11 cellular contexts compared by ENCODE assay signal in genomic region chr1:116827607-116828125, GRCh38.
DNase-seq lines count a peak whose midpoint lies in the region; ATAC-seq and TF ChIP-seq lines count a peak whose summit lies in the region.
"Had no signal": no experiment of that assay in that cellular context is flagged by ENCODE, and none has a peak within 500 bp of the region (broad histone marks: within the 10 kb centered on the region; RNA-seq: fewer than 3 reads in every experiment).

No MANE protein-coding gene starts in this region.

- TF ChIP-seq CTCF in Loucy (conservative IDR thresholded peaks at IDR 0.05; ENCODE audit: low read length): no peak
- no peak for TF ChIP-seq CTCF in mammary epithelial cell (conservative IDR thresholded peaks at IDR 0.05 in 1 of 2, IDR thresholded peaks at IDR 0.05 in 1 of 2; ENCODE audit: extremely low read depth in 1 of 2, insufficient read depth in 1 of 2, low read depth in 1 of 2, low read length in 2 of 2)
- no peak for TF ChIP-seq CTCF in type B pancreatic cell (conservative IDR thresholded peaks at IDR 0.05)
- no peak for TF ChIP-seq CTCF in heart right ventricle (IDR thresholded peaks at IDR 0.05)

- peak overlapping the region; percentile 69 for H3K4me3 Mint-ChIP-seq in activated naive CD4-positive, alpha-beta T cell treated with anti-CD3 and anti-CD28 coated beads, Interleukin-2, amount 50 U/mL, for 24 hours
- H3K4me3 Mint-ChIP-seq in type B pancreatic cell: peak overlapping the region; percentile 1

- H3K36me3 ChIP-seq in Loucy (ENCODE audit: insufficient read depth, low read length) (no peaks in the 10 kb centered on the region), mammary epithelial cell (ENCODE audit: insufficient read depth, low read length) (no peaks in the 10 kb centered on the region), heart right ventricle (no peaks in the 10 kb centered on the region)
- H3K36me3 ChIP-seq: upper lobe of right lung, WERI-Rb-1 had no signal

- no peak for ATAC-seq in heart right ventricle
- ATAC-seq: upper lobe of right lung had no signal

- H3K27ac ChIP-seq in mammary epithelial cell (ENCODE audit: insufficient read depth, low read depth, low read length) (no peak overlapping the region), heart right ventricle (no peak overlapping the region)
- H3K27ac ChIP-seq: GM23248, upper lobe of right lung had no signal

- H3K9me3 ChIP-seq in Loucy (ENCODE audit: insufficient read depth, low read depth, low read length) (no peaks in the 10 kb centered on the region), mammary epithelial cell (replicated peaks; ENCODE audit: insufficient read depth, low read length) (no peaks in the 10 kb centered on the region), heart right ventricle (no peaks in the 10 kb centered on the region)
- H3K9me3 ChIP-seq: upper lobe of right lung had no signal

- DNase-seq in activated naive CD4-positive, alpha-beta T cell treated with anti-CD3 and anti-CD28 coated beads, Interleukin-2, amount 50 U/mL, for 16 hours: no peak
- DNase-seq in mammary epithelial cell (no peak), type B pancreatic cell (ENCODE audit: extremely low spot score, unreplicated experiment) (no peak), heart right ventricle (no peak), NCI-H1417 (lab: John Stamatoyannopoulos, UW) (no peak), glomerular visceral epithelial cell (ENCODE audit: extremely low spot score) (no peak)
- DNase-seq: GM23248, upper lobe of right lung had no signal

- peaks cover 53% of the 10 kb centered on the region for H3K4me1 Mint-ChIP-seq in activated naive CD4-positive, alpha-beta T cell treated with anti-CD3 and anti-CD28 coated beads, Interleukin-2, amount 50 U/mL, for 24 hours
- H3K4me1 Mint-ChIP-seq in type B pancreatic cell (ENCODE audit: unreplicated experiment): peaks cover 41% of the 10 kb centered on the region

- no peaks in the 10 kb centered on the region for H3K79me2 ChIP-seq in Loucy (ENCODE audit: insufficient read depth, low read length)
- no peaks in the 10 kb centered on the region for H3K79me2 ChIP-seq in mammary epithelial cell (ENCODE audit: insufficient read depth, low read length)

- CTCF ChIA-PET in mammary epithelial cell (lab: Charles Lee; ENCODE audit: low non-redundant PET): no interaction called here

- H3K9me3 Mint-ChIP-seq in activated naive CD4-positive, alpha-beta T cell treated with anti-CD3 and anti-CD28 coated beads, Interleukin-2, amount 50 U/mL, for 24 hours: peaks cover 5% of the 10 kb centered on the region
- no peaks in the 10 kb centered on the region for H3K9me3 Mint-ChIP-seq in type B pancreatic cell

- intact Hi-C loops in mammary epithelial cell (cut with micrococcal nuclease) (no loop called here), heart right ventricle (cut with DNase I) (loop anchor here in 1 of 10 donors (10.0 kb wide), 1 partner anchor 253 kb away; the partner anchor contains the start of gene CD58)

- WGBS in mammary epithelial cell (ENCODE audit: low coverage, missing lambda C conversion rate): 100% methylated on average over 2 of the region's 2 CpGs
- 94 to 98% methylated on average over 2 of the region's 2 CpGs for WGBS in heart right ventricle, 2 donors

- dilution Hi-C loops in mammary epithelial cell (cut with HindIII; ENCODE audit: low sequenced_read_pairs): loop anchor here (5.0 kb wide), 1 partner anchor 100 kb away; no protein-coding TSS in a partner anchor

- no peaks in the 10 kb centered on the region for H3K27me3 Mint-ChIP-seq in activated naive CD4-positive, alpha-beta T cell treated with anti-CD3 and anti-CD28 coated beads, Interleukin-2, amount 50 U/mL, for 24 hours
- no peaks in the 10 kb centered on the region for H3K27me3 Mint-ChIP-seq in type B pancreatic cell

- no peaks in the 10 kb centered on the region for H3K9me2 ChIP-seq in Loucy (replicated peaks; ENCODE audit: low read depth, low read length)

- H3K4me1 ChIP-seq in Loucy (ENCODE audit: insufficient read depth, low read length, poor library complexity, severe bottlenecking): peaks cover 52% of the 10 kb centered on the region
- peaks cover 11% of the 10 kb centered on the region for H3K4me1 ChIP-seq in mammary epithelial cell (ENCODE audit: insufficient read depth, low read length)
- peaks cover 7 to 27% (median 18%) of the 10 kb centered on the region in 9 donors for H3K4me1 ChIP-seq in heart right ventricle
- H3K4me1 ChIP-seq: upper lobe of right lung had no signal

- H2AFZ ChIP-seq in Loucy (ENCODE audit: low read length) (peak overlapping the region; percentile 57; the same call in 1 of the 2 replicates), mammary epithelial cell (ENCODE audit: low read depth, low read length) (peak overlapping the region; percentile 89)
- H2AFZ ChIP-seq: GM23248 had no signal

- H3K36me3 Mint-ChIP-seq in activated naive CD4-positive, alpha-beta T cell treated with anti-CD3 and anti-CD28 coated beads, Interleukin-2, amount 50 U/mL, for 24 hours: peaks cover 1% of the 10 kb centered on the region
- no peaks in the 10 kb centered on the region for H3K36me3 Mint-ChIP-seq in type B pancreatic cell

- peak overlapping the region; percentile 67 for H3K4me2 ChIP-seq in Loucy (ENCODE audit: low read depth, low read length, poor library complexity, severe bottlenecking)
- no peak overlapping the region for H3K4me2 ChIP-seq in mammary epithelial cell (ENCODE audit: insufficient read depth, low read depth, low read length)

- H3K9ac ChIP-seq in Loucy (ENCODE audit: low read depth, low read length, poor library complexity, severe bottlenecking) (peak overlapping the region; percentile 56), mammary epithelial cell (ENCODE audit: insufficient read depth, low read length) (no peak overlapping the region)
- H3K9ac ChIP-seq: GM23248 had no signal

- peak overlapping the region; percentile 100 for H3K27ac Mint-ChIP-seq in activated naive CD4-positive, alpha-beta T cell treated with anti-CD3 and anti-CD28 coated beads, Interleukin-2, amount 50 U/mL, for 24 hours
- peak overlapping the region; percentile 37 for H3K27ac Mint-ChIP-seq in type B pancreatic cell

- H3K27me3 ChIP-seq in Loucy (ENCODE audit: insufficient read depth, low read length, poor library complexity, severe bottlenecking): no peaks in the 10 kb centered on the region
- no peaks in the 10 kb centered on the region for H3K27me3 ChIP-seq in mammary epithelial cell (ENCODE audit: insufficient read depth, low read length)
- no peaks in the 10 kb centered on the region for H3K27me3 ChIP-seq in heart right ventricle
- H3K27me3 ChIP-seq: upper lobe of right lung had no signal

- in situ Hi-C loops in mammary epithelial cell (cut with MboI; ENCODE audit: low sequenced_read_pairs in 2 of 2): no loop called here

- H4K20me1 ChIP-seq in Loucy (ENCODE audit: insufficient read depth, low read length, poor library complexity, severe bottlenecking): no peaks in the 10 kb centered on the region
- no peaks in the 10 kb centered on the region for H4K20me1 ChIP-seq in mammary epithelial cell (ENCODE audit: insufficient read depth, low read length)

- BruUV-seq in mammary epithelial cell (replicated peaks; lab: Mats Ljungman, UMichigan): no TSS peak

- peak overlapping the region; percentile 53 for H3K4me3 ChIP-seq in Loucy (ENCODE audit: low read length, poor library complexity, severe bottlenecking)
- no peak overlapping the region for H3K4me3 ChIP-seq in mammary epithelial cell (replicated peaks in 1 of 3; ENCODE audit: insufficient read depth in 1 of 3, low read depth in 2 of 3, low read length in 3 of 3)
- H3K4me3 ChIP-seq in heart right ventricle: no peak overlapping the region
- H3K4me3 ChIP-seq: GM23248, upper lobe of right lung had no signal

- peaks cover 5% of the 10 kb centered on the region; the same call in 1 of the 2 replicates for H3F3A ChIP-seq in Loucy (ENCODE audit: low read depth)
